In genomic region chr4:108110450-108110849, GRCh38 we compare ENCODE assay signal across 16 cellular contexts. TPM values are rescaled to one million over a fixed set of nuclear protein-coding genes. Genes with fewer than 3 reads are reported as not detected.
DNase-seq lines count a peak whose midpoint lies in the region; ATAC-seq lines count a peak whose summit lies in the region.
"Had no signal": no experiment of that assay in that cellular context is flagged by ENCODE, and none has a peak within 500 bp of the region (broad histone marks: within the 10 kb centered on the region; RNA-seq: fewer than 3 reads in every experiment).

No MANE protein-coding gene starts in this region.

- H3K27me3 Mint-ChIP-seq in activated CD4-positive, alpha-beta T cell treated with anti-CD3 and anti-CD28 coated beads, Interleukin-2, amount 10 ng/mL, durations not matched to agents 7 days and 5 days, result no peaks in the 10 kb centered on the region

- peaks cover 74% of the 10 kb centered on the region for H3K36me3 Mint-ChIP-seq in activated CD4-positive, alpha-beta T cell treated with anti-CD3 and anti-CD28 coated beads, Interleukin-2, amount 10 ng/mL, durations not matched to agents 7 days and 5 days (ENCODE audit: low read depth)

- H3K4me3 Mint-ChIP-seq in activated CD4-positive, alpha-beta T cell treated with anti-CD3 and anti-CD28 coated beads, Interleukin-2, amount 10 ng/mL, durations not matched to agents 7 days and 5 days, result peak overlapping the region; percentile 58

- ATAC-seq in GM19452 (IDR thresholded peaks at IDR 0.05; ENCODE audit: unreplicated experiment) (peak; percentile 3), HG03342 (IDR thresholded peaks at IDR 0.05; ENCODE audit: unreplicated experiment) (peak; percentile 1)
- ATAC-seq: A549, upper lobe of right lung had no signal

- H3K27ac Mint-ChIP-seq in activated CD4-positive, alpha-beta T cell treated with anti-CD3 and anti-CD28 coated beads, Interleukin-2, amount 10 ng/mL, durations not matched to agents 7 days and 5 days, result peak overlapping the region; percentile 94

- peaks cover 2% of the 10 kb centered on the region for H3K36me3 ChIP-seq in effector memory CD4-positive, alpha-beta T cell (ENCODE audit: control insufficient read depth, insufficient read depth, low read length)
- H3K36me3 ChIP-seq: upper lobe of right lung had no signal

- no peak for DNase-seq in activated CD4-positive, alpha-beta T cell treated with anti-CD3 and anti-CD28 coated beads, Interleukin-2, amount 10 ng/mL, durations not matched to agents 7 days and 5 days
- no peak for DNase-seq in activated CD4-positive, alpha-beta T cell treated with anti-CD3 and anti-CD28 coated beads for 4 hours
- no peak for DNase-seq in effector memory CD4-positive, alpha-beta T cell
- DNase-seq in NCI-H1092 treated with DMSO at 0.1 percent for 48 hours (lab: John Stamatoyannopoulos, UW), result no peak
- DNase-seq in HPDE6-E6E7 (ENCODE audit: extremely low spot score), result no peak
- no peak for DNase-seq in NCI-H524 (lab: John Stamatoyannopoulos, UW)
- DNase-seq: activated CD4-positive, alpha-beta T cell treated with anti-CD3 and anti-CD28 coated beads for 1 hour; NCI-H2081 treated with DMSO at 0.1 percent for 48 hours; OCI-M1; stimulated activated CD8-positive, alpha-beta memory T cell treated with anti-CD3 and anti-CD28 coated beads, Interleukin-4, amount 100 ng/mL, for 48 hours; upper lobe of right lung had no signal

- H3K27me3 ChIP-seq in effector memory CD4-positive, alpha-beta T cell (replicated peaks; ENCODE audit: control insufficient read depth, insufficient read depth, low read length, poor library complexity, severe bottlenecking), result no peaks in the 10 kb centered on the region
- H3K27me3 ChIP-seq: hepatocyte, upper lobe of right lung had no signal

- H3K4me1 ChIP-seq in effector memory CD4-positive, alpha-beta T cell (ENCODE audit: control insufficient read depth, insufficient read depth, low read length, poor library complexity, severe bottlenecking), result peaks cover 89% of the 10 kb centered on the region
- H3K4me1 ChIP-seq: A549, upper lobe of right lung had no signal

- no peak overlapping the region for H3K4me3 ChIP-seq in effector memory CD4-positive, alpha-beta T cell (ENCODE audit: insufficient read depth, low read depth, low read length, poor library complexity, severe bottlenecking)
- H3K4me3 ChIP-seq: A549, hepatocyte, upper lobe of right lung had no signal

- H3K9me3 Mint-ChIP-seq in activated CD4-positive, alpha-beta T cell treated with anti-CD3 and anti-CD28 coated beads, Interleukin-2, amount 10 ng/mL, durations not matched to agents 7 days and 5 days, result no peaks in the 10 kb centered on the region

- peaks cover 94% of the 10 kb centered on the region for H3K4me1 Mint-ChIP-seq in activated CD4-positive, alpha-beta T cell treated with anti-CD3 and anti-CD28 coated beads, Interleukin-2, amount 10 ng/mL, durations not matched to agents 7 days and 5 days

- H3K9me3 ChIP-seq in effector memory CD4-positive, alpha-beta T cell (ENCODE audit: control insufficient read depth, low read length), result no peaks in the 10 kb centered on the region
- H3K9me3 ChIP-seq: A549, upper lobe of right lung had no signal

- CTCF ChIA-PET in activated CD4-positive, alpha-beta T cell treated with anti-CD3 and anti-CD28 coated beads, Interleukin-2, amount 10 ng/mL, durations not matched to agents 7 days and 5 days (lab: Charles Lee), result interaction anchor here (0.8 to 1.0 kb wide), 2 partner anchors 17 to 26 kb away, joined by 3 read pairs; no protein-coding TSS in a partner anchor

- H3K27ac ChIP-seq in effector memory CD4-positive, alpha-beta T cell (ENCODE audit: insufficient read depth, low read length, poor library complexity, severe bottlenecking), result peak overlapping the region; percentile 53
- H3K27ac ChIP-seq: A549, hepatocyte, HL-60, upper lobe of right lung had no signal

- POLR2A ChIA-PET in activated CD4-positive, alpha-beta T cell treated with anti-CD3 and anti-CD28 coated beads, Interleukin-2, amount 10 ng/mL, durations not matched to agents 7 days and 5 days (lab: Charles Lee), result no interaction called here

RNA-seq across cellular contexts. Expression of gene LEF1, which starts 58.3 kb away (rescaled TPM):
- total RNA-seq in activated CD4-positive, alpha-beta T cell treated with anti-CD3 and anti-CD28 coated beads, Interleukin-2, amount 10 ng/mL, durations not matched to agents 7 days and 5 days, result 100 to 1,000 TPM; 386 to 498 TPM
